20 cellular contexts compared by ENCODE assay signal in genomic region chr2:178244812-178245211, GRCh38.
"Had no signal": no experiment of that assay in that cellular context is flagged by ENCODE, and none has a peak within 500 bp of the region (broad histone marks: within the 10 kb centered on the region; RNA-seq: fewer than 3 reads in every experiment).

No MANE protein-coding gene starts in this region.

- H3K27ac ChIP-seq: epithelial cell of prostate, esophagus muscularis mucosa, heart left ventricle, right atrium auricular region, tibial artery, upper lobe of left lung, uterus had no signal

- H3K4me3 ChIP-seq: esophagus muscularis mucosa, heart left ventricle, right atrium auricular region, tibial artery, upper lobe of left lung, uterus had no signal

- H3K36me3 ChIP-seq: esophagus muscularis mucosa, heart left ventricle, right atrium auricular region, tibial artery, upper lobe of left lung, uterus had no signal

- DNase-seq: effector memory CD4-positive, alpha-beta T cell; foreskin melanocyte; heart left ventricle; hippocampal formation; kidney glomerular epithelial cell; mesendoderm; naive thymus-derived CD8-positive, alpha-beta T cell; posterior cingulate gyrus; stimulated activated CD4-positive, alpha-beta T cell treated with anti-CD3 and anti-CD28 coated beads, Interleukin-15, amount 100 ng/mL, for 24 hours; stimulated activated CD4-positive, alpha-beta T cell treated with anti-CD3 and anti-CD28 coated beads, Interleukin-1b, Interleukin-23, amount 100 ng/mL, for 48 hours; stimulated activated CD4-positive, alpha-beta T cell treated with anti-CD3 and anti-CD28 coated beads, Interleukin-4, amount 100 ng/mL, for 24 hours; tibial artery; upper lobe of left lung; uterus had no signal

- H3K27ac Mint-ChIP-seq: naive thymus-derived CD8-positive, alpha-beta T cell; stimulated activated memory B cell treated with anti-CD40 and anti-IgM and Interleukin-4, amounts not matched to agents 10 μg/mL and 1 μg/mL and 100 μg/mL, for 72 hours; stimulated activated naive CD8-positive, alpha-beta T cell treated with anti-CD3 and anti-CD28 coated beads, Interleukin-15, Interleukin-2, amounts not matched to agents 100 ng/mL and 50 ng/mL, for 24 hours had no signal

- H3K4me1 Mint-ChIP-seq: naive thymus-derived CD8-positive, alpha-beta T cell; stimulated activated memory B cell treated with anti-CD40 and anti-IgM and Interleukin-4, amounts not matched to agents 10 μg/mL and 1 μg/mL and 100 μg/mL, for 72 hours had no signal

- ATAC-seq: heart left ventricle; naive thymus-derived CD8-positive, alpha-beta T cell had no signal

- H3K36me3 Mint-ChIP-seq: naive thymus-derived CD8-positive, alpha-beta T cell; stimulated activated memory B cell treated with anti-CD40 and anti-IgM and Interleukin-4, amounts not matched to agents 10 μg/mL and 1 μg/mL and 100 μg/mL, for 72 hours had no signal

- H3K9me3 ChIP-seq: esophagus muscularis mucosa, heart left ventricle, right atrium auricular region, tibial artery, upper lobe of left lung, uterus had no signal

- H3K27me3 ChIP-seq: esophagus muscularis mucosa, heart left ventricle, right atrium auricular region, tibial artery, upper lobe of left lung, uterus had no signal

- H3K9me3 Mint-ChIP-seq: naive thymus-derived CD8-positive, alpha-beta T cell; neural crest cell; stimulated activated memory B cell treated with anti-CD40 and anti-IgM and Interleukin-4, amounts not matched to agents 10 μg/mL and 1 μg/mL and 100 μg/mL, for 72 hours; stimulated activated naive CD8-positive, alpha-beta T cell treated with anti-CD3 and anti-CD28 coated beads, Interleukin-15, Interleukin-2, amounts not matched to agents 100 ng/mL and 50 ng/mL, for 24 hours had no signal

- H3K4me3 Mint-ChIP-seq: naive thymus-derived CD8-positive, alpha-beta T cell; neural crest cell; stimulated activated memory B cell treated with anti-CD40 and anti-IgM and Interleukin-4, amounts not matched to agents 10 μg/mL and 1 μg/mL and 100 μg/mL, for 72 hours; stimulated activated naive CD8-positive, alpha-beta T cell treated with anti-CD3 and anti-CD28 coated beads, Interleukin-15, Interleukin-2, amounts not matched to agents 100 ng/mL and 50 ng/mL, for 24 hours had no signal
